ENCODE assay signal across 1 cellular context in the genomic region with DNA sequence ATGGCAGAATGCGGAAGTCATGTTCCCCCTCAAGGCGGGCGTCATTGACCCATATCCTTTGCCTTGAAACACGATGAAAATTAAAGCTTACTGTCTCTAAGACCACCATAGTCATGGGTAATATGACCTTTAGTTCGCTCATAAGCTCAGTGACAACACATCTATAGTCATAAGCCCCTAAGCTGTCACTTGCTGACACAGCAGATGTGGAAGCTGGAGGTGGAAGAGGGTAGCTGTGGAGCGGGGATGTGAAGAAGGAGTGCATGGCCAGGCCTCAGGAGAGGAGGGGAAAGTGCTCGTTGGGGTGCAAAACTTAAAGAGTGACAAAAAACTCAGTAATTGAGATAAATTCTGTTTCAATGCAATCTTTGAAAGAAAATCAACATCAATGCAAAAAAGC.
TF ChIP-seq lines count a peak whose summit lies in the region.

No MANE protein-coding gene starts in this region.

TF ChIP-seq in K562, 482 proteins besides CTCF, POLR2A, EP300 and RAD21 (continued from another document):
- TF ChIP-seq, protein P1, sequence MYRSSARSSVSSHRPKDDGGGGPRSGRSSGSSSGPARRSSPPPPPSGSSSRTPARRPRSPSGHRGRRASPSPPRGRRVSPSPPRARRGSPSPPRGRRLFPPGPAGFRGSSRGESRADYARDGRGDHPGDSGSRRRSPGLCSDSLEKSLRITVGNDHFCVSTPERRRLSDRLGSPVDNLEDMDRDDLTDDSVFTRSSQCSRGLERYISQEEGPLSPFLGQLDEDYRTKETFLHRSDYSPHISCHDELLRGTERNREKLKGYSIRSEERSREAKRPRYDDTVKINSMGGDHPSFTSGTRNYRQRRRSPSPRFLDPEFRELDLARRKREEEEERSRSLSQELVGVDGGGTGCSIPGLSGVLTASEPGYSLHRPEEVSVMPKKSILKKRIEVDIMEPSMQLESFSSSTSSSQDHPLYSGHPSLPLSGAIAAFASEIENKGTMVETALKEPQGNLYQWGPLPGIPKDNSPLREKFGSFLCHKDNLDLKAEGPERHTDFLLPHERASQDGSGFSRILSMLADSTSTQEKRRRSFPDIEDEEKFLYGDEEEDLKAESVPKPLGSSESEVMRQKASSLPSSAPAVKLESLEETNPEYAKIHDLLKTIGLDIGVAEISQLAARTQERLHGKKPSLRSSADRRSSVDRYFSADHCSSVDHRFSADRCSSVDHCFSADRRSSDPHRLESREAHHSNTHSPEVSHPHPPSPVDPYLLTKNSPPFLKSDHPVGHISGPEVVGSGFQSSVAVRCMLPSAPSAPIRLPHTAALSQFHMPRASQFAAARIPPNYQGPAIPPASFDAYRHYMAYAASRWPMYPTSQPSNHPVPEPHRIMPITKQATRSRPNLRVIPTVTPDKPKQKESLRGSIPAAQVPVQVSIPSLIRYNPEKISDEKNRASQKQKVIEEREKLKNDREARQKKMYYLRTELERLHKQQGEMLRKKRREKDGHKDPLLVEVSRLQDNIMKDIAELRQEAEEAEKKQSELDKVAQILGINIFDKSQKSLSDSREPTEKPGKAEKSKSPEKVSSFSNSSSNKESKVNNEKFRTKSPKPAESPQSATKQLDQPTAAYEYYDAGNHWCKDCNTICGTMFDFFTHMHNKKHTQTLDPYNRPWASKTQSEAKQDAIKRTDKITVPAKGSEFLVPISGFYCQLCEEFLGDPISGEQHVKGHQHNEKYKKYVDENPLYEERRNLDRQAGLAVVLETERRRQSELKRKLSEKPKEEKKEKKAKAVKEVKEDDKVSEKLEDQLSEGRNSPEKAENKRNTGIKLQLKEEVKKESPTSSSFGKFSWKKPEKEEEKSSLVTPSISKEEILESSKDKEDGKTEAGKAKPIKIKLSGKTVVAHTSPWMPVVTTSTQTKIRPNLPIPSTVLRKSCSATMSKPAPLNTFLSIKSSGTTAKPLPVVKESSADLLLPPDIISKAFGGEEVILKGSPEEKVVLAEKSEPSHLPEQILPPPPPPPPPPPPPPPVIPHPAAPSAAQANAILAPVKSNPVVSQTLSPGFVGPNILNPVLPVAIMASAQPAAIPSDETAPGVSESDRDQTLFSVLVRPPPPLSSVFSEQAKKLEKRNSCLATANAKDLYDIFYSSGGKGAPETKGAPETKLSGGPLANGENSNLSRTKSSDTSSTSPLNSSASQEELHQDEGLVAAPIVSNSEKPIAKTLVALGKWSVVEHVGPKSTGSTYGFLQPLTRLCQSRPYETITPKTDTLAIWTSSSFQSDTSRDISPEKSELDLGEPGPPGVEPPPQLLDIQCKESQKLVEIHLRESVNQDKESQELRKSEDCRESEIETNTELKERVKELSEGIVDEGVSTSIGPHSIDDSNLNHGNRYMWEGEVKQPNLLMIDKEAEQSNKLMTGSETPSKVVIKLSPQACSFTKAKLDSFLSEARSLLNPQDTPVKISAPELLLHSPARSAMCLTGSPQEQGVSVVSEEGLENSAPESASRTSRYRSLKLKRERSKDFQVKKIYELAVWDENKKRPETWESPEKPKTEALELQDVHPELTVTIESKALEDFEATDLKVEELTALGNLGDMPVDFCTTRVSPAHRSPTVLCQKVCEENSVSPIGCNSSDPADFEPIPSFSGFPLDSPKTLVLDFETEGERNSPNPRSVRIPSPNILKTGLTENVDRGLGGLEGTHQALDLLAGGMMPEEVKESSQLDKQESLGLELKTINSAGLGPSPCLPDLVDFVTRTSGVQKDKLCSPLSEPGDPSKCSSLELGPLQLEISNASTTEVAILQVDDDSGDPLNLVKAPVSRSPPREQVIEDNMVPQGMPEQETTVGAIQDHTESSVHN (IDR thresholded peaks at IDR 0.05; ENCODE audit: borderline replicate concordance in 1 of 2, low read depth in 1 of 2), result no peak
- TF ChIP-seq ZNF445 (CRISPR knock-in tag; IDR thresholded peaks at IDR 0.05; ENCODE audit: low read depth) (no peak), GATA2 (CRISPR knock-in tag; IDR thresholded peaks at IDR 0.05) (no peak), HNRNPLL (IDR thresholded peaks at IDR 0.05; ENCODE audit: low read depth, low read length, poor library complexity, severe bottlenecking) (no peak), KLF13 (tag; IDR thresholded peaks at IDR 0.05; ENCODE audit: borderline replicate concordance, low read depth) (no peak), ZNF695 (CRISPR knock-in tag; IDR thresholded peaks at IDR 0.05) (no peak), ZC3H11A (IDR thresholded peaks at IDR 0.05; ENCODE audit: low read depth, low read length) (no peak), MTF1 (CRISPR knock-in tag; IDR thresholded peaks at IDR 0.05; ENCODE audit: borderline replicate concordance) (no peak), NR3C1 (CRISPR knock-in tag; IDR thresholded peaks at IDR 0.05) (no peak), ARHGAP35 (IDR thresholded peaks at IDR 0.05; ENCODE audit: partially characterized antibody) (no peak), MEIS2 (IDR thresholded peaks at IDR 0.05; ENCODE audit: partially characterized antibody) (no peak), ZNF644 (tag; IDR thresholded peaks at IDR 0.05; ENCODE audit: low read depth) (no peak), SPI1 (IDR thresholded peaks at IDR 0.05; ENCODE audit: borderline replicate concordance, low read depth, low read length) (0 out of 2 replicates have a peak, but pooled peaks have one; percentile 41), CHD4 (IDR thresholded peaks at IDR 0.05; ENCODE audit: insufficient read depth, insufficient replicate concordance, low read depth, low read length, poor library complexity, severe bottlenecking) (no peak), SMAD4 (CRISPR knock-in tag; conservative IDR thresholded peaks at IDR 0.05) (no peak)
- TF ChIP-seq, protein P2, sequence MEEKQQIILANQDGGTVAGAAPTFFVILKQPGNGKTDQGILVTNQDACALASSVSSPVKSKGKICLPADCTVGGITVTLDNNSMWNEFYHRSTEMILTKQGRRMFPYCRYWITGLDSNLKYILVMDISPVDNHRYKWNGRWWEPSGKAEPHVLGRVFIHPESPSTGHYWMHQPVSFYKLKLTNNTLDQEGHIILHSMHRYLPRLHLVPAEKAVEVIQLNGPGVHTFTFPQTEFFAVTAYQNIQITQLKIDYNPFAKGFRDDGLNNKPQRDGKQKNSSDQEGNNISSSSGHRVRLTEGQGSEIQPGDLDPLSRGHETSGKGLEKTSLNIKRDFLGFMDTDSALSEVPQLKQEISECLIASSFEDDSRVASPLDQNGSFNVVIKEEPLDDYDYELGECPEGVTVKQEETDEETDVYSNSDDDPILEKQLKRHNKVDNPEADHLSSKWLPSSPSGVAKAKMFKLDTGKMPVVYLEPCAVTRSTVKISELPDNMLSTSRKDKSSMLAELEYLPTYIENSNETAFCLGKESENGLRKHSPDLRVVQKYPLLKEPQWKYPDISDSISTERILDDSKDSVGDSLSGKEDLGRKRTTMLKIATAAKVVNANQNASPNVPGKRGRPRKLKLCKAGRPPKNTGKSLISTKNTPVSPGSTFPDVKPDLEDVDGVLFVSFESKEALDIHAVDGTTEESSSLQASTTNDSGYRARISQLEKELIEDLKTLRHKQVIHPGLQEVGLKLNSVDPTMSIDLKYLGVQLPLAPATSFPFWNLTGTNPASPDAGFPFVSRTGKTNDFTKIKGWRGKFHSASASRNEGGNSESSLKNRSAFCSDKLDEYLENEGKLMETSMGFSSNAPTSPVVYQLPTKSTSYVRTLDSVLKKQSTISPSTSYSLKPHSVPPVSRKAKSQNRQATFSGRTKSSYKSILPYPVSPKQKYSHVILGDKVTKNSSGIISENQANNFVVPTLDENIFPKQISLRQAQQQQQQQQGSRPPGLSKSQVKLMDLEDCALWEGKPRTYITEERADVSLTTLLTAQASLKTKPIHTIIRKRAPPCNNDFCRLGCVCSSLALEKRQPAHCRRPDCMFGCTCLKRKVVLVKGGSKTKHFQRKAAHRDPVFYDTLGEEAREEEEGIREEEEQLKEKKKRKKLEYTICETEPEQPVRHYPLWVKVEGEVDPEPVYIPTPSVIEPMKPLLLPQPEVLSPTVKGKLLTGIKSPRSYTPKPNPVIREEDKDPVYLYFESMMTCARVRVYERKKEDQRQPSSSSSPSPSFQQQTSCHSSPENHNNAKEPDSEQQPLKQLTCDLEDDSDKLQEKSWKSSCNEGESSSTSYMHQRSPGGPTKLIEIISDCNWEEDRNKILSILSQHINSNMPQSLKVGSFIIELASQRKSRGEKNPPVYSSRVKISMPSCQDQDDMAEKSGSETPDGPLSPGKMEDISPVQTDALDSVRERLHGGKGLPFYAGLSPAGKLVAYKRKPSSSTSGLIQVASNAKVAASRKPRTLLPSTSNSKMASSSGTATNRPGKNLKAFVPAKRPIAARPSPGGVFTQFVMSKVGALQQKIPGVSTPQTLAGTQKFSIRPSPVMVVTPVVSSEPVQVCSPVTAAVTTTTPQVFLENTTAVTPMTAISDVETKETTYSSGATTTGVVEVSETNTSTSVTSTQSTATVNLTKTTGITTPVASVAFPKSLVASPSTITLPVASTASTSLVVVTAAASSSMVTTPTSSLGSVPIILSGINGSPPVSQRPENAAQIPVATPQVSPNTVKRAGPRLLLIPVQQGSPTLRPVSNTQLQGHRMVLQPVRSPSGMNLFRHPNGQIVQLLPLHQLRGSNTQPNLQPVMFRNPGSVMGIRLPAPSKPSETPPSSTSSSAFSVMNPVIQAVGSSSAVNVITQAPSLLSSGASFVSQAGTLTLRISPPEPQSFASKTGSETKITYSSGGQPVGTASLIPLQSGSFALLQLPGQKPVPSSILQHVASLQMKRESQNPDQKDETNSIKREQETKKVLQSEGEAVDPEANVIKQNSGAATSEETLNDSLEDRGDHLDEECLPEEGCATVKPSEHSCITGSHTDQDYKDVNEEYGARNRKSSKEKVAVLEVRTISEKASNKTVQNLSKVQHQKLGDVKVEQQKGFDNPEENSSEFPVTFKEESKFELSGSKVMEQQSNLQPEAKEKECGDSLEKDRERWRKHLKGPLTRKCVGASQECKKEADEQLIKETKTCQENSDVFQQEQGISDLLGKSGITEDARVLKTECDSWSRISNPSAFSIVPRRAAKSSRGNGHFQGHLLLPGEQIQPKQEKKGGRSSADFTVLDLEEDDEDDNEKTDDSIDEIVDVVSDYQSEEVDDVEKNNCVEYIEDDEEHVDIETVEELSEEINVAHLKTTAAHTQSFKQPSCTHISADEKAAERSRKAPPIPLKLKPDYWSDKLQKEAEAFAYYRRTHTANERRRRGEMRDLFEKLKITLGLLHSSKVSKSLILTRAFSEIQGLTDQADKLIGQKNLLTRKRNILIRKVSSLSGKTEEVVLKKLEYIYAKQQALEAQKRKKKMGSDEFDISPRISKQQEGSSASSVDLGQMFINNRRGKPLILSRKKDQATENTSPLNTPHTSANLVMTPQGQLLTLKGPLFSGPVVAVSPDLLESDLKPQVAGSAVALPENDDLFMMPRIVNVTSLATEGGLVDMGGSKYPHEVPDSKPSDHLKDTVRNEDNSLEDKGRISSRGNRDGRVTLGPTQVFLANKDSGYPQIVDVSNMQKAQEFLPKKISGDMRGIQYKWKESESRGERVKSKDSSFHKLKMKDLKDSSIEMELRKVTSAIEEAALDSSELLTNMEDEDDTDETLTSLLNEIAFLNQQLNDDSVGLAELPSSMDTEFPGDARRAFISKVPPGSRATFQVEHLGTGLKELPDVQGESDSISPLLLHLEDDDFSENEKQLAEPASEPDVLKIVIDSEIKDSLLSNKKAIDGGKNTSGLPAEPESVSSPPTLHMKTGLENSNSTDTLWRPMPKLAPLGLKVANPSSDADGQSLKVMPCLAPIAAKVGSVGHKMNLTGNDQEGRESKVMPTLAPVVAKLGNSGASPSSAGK (IDR thresholded peaks at IDR 0.05), result no peak
- TF ChIP-seq, protein P3, sequence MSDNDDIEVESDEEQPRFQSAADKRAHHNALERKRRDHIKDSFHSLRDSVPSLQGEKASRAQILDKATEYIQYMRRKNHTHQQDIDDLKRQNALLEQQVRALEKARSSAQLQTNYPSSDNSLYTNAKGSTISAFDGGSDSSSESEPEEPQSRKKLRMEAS (CRISPR knock-in tag; IDR thresholded peaks at IDR 0.05), result no peak
- TF ChIP-seq, protein P4, sequence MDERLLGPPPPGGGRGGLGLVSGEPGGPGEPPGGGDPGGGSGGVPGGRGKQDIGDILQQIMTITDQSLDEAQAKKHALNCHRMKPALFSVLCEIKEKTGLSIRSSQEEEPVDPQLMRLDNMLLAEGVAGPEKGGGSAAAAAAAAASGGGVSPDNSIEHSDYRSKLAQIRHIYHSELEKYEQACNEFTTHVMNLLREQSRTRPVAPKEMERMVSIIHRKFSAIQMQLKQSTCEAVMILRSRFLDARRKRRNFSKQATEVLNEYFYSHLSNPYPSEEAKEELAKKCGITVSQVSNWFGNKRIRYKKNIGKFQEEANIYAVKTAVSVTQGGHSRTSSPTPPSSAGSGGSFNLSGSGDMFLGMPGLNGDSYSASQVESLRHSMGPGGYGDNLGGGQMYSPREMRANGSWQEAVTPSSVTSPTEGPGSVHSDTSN (CRISPR knock-in tag; IDR thresholded peaks at IDR 0.05; ENCODE audit: low read depth), result no peak
- TF ChIP-seq, protein P4 (tag; conservative IDR thresholded peaks at IDR 0.05; ENCODE audit: low read depth), result no peak
- TF ChIP-seq, protein P5, sequence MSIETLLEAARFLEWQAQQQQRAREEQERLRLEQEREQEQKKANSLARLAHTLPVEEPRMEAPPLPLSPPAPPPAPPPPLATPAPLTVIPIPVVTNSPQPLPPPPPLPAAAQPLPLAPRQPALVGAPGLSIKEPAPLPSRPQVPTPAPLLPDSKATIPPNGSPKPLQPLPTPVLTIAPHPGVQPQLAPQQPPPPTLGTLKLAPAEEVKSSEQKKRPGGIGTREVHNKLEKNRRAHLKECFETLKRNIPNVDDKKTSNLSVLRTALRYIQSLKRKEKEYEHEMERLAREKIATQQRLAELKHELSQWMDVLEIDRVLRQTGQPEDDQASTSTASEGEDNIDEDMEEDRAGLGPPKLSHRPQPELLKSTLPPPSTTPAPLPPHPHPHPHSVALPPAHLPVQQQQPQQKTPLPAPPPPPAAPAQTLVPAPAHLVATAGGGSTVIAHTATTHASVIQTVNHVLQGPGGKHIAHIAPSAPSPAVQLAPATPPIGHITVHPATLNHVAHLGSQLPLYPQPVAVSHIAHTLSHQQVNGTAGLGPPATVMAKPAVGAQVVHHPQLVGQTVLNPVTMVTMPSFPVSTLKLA (conservative IDR thresholded peaks at IDR 0.05), result no peak
